18 cellular contexts compared by ENCODE assay signal in genomic region chr16:52597073-52597771, GRCh38. TPM values are rescaled to one million over a fixed set of nuclear protein-coding genes. Genes with fewer than 3 reads are reported as not detected.
"Had no signal": no experiment of that assay in that cellular context is flagged by ENCODE, and none has a peak within 500 bp of the region (broad histone marks: within the 10 kb centered on the region; RNA-seq: fewer than 3 reads in every experiment).

No MANE protein-coding gene starts in this region.

- H3K4me1 ChIP-seq: foreskin keratinocyte, parathyroid adenoma, tibial nerve, vagina had no signal

- DNase-seq: activated CD4-positive, CD25-positive, alpha-beta regulatory T cell treated with anti-CD3 and anti-CD28 coated beads, Interleukin-2, amount 50 U/mL, for 72 hours; activated naive CD8-positive, alpha-beta T cell treated with anti-CD3 and anti-CD28 coated beads for 36 hours; amygdala; brain microvascular endothelial cell; effector memory CD4-positive, alpha-beta T cell; foreskin keratinocyte; naive thymus-derived CD4-positive, alpha-beta T cell; stimulated activated CD4-positive, alpha-beta T cell treated with anti-CD3 and anti-CD28 coated beads, Interleukin-4, amount 100 ng/mL, for 24 hours; stimulated activated naive CD4-positive, alpha-beta T cell; substantia nigra; T1000 had no signal

- H3K36me3 ChIP-seq: brain microvascular endothelial cell, tibial nerve, vagina had no signal

- H3K4me3 ChIP-seq: skin epidermis, tibial nerve, vagina had no signal

- ATAC-seq: foreskin keratinocyte; naive thymus-derived CD4-positive, alpha-beta T cell had no signal

- H3K27ac ChIP-seq: brain microvascular endothelial cell, foreskin keratinocyte, parathyroid adenoma, skin epidermis, tibial nerve, vagina had no signal

- H3K9me3 ChIP-seq: tibial nerve, vagina had no signal

- H3K27me3 ChIP-seq: brain microvascular endothelial cell, foreskin keratinocyte, tibial nerve, vagina had no signal

RNA-seq across cellular contexts. Expression of gene TOX3, which starts 50.3 kb away (rescaled TPM):
- total RNA-seq: activated CD8-positive, alpha-beta memory T cell treated with anti-CD3 and anti-CD28 coated beads for 36 hours; activated naive CD8-positive, alpha-beta T cell treated with anti-CD3 and anti-CD28 coated beads for 36 hours; activated T-helper 1 cell treated with anti-CD3 and anti-CD28 coated beads, Interleukin-12 subunit alpha, Interleukin-12 subunit beta, Interleukin-2, Interleukin-4 antibody, amounts not matched to agents 30 ng/mL and 10 ng/mL and 1 ng/mL, durations not matched to agents 14 hours and 24 hours and 36 hours; foreskin keratinocyte; lung microvascular endothelial cell; naive thymus-derived CD4-positive, alpha-beta T cell had no signal
